Comparison of ENCODE assay signal across 8 cellular contexts in genomic region chr10:75408911-75409885, GRCh38. TPM values are rescaled to one million over a fixed set of nuclear protein-coding genes. Genes with fewer than 3 reads are reported as not detected.
DNase-seq lines count a peak whose midpoint lies in the region; ATAC-seq and TF ChIP-seq lines count a peak whose summit lies in the region.

No MANE protein-coding gene starts in this region.

- H3K27ac Mint-ChIP-seq in T-cell (no peak overlapping the region), mesothelial cell of epicardium (peak overlapping the region; percentile 83), type B pancreatic cell (peak overlapping the region; percentile 76)

- ATAC-seq in T-cell (replicated peaks in 1 of 4) (peak; percentile 67 to 85 (median 70)), HG02840 (IDR thresholded peaks at IDR 0.05; ENCODE audit: low FRiP score, unreplicated experiment) (no peak)

- peaks cover 53 to 65% of the 10 kb centered on the region in 2 donors for H3K27me3 Mint-ChIP-seq in T-cell
- H3K27me3 Mint-ChIP-seq in mesothelial cell of epicardium (ENCODE audit: low read depth) = peaks cover 40% of the 10 kb centered on the region
- peaks cover 34% of the 10 kb centered on the region for H3K27me3 Mint-ChIP-seq in type B pancreatic cell

- H3K36me3 Mint-ChIP-seq in T-cell (no peaks in the 10 kb centered on the region), mesothelial cell of epicardium (no peaks in the 10 kb centered on the region), type B pancreatic cell (no peaks in the 10 kb centered on the region)

- no peak; the same call in 1 of the 2 replicates for TF ChIP-seq RAD21 in Ishikawa (IDR thresholded peaks at IDR 0.05; ENCODE audit: low read depth)

- POLR2A ChIA-PET in T-cell (lab: Charles Lee) = no interaction called here

- H3K4me1 Mint-ChIP-seq in T-cell = peaks cover 19 to 29% (median 25%) of the 10 kb centered on the region in 3 donors
- peaks cover 36% of the 10 kb centered on the region for H3K4me1 Mint-ChIP-seq in mesothelial cell of epicardium
- H3K4me1 Mint-ChIP-seq in type B pancreatic cell (ENCODE audit: unreplicated experiment) = peaks cover 31% of the 10 kb centered on the region

- H3K9me3 Mint-ChIP-seq in T-cell = no peaks in the 10 kb centered on the region
- no peaks in the 10 kb centered on the region for H3K9me3 Mint-ChIP-seq in mesothelial cell of epicardium
- no peaks in the 10 kb centered on the region for H3K9me3 Mint-ChIP-seq in type B pancreatic cell

- H3K4me3 ChIP-seq in epithelial cell of esophagus (ENCODE audit: low read length) = peak overlapping the region; percentile 78

- TF ChIP-seq EP300 in Ishikawa (IDR thresholded peaks at IDR 0.05; ENCODE audit: borderline replicate concordance) = no peak

- CTCF ChIA-PET in T-cell (lab: Charles Lee) = no interaction called here

- H3K4me3 Mint-ChIP-seq in T-cell (peak overlapping the region; percentile 69 to 80 (median 77)), mesothelial cell of epicardium (peak overlapping the region; percentile 78), type B pancreatic cell (peak overlapping the region; percentile 87)

- peak; percentile 36 for TF ChIP-seq CTCF in epithelial cell of esophagus (IDR thresholded peaks at IDR 0.05; ENCODE audit: insufficient read depth, low read depth, low read length, missing control alignments)
- TF ChIP-seq CTCF in mesothelial cell of epicardium (IDR thresholded peaks at IDR 0.05; ENCODE audit: unreplicated experiment) = no peak
- no peak for TF ChIP-seq CTCF in type B pancreatic cell (conservative IDR thresholded peaks at IDR 0.05)

- DNase-seq in stimulated activated CD4-positive, alpha-beta T cell treated with anti-CD3 and anti-CD28 coated beads, Interleukin-2, amount 100 ng/mL, for 24 hours = peak; percentile 40 to 57
- no peak for DNase-seq in stimulated activated CD4-positive, alpha-beta T cell treated with anti-CD3 and anti-CD28 coated beads, Interleukin-4, amount 100 ng/mL, for 24 hours
- peak in 11 of 34 experiments; percentile 11 to 32 (median 24) for DNase-seq in T-cell
- peak; percentile 83 for DNase-seq in epithelial cell of esophagus (ENCODE audit: low read depth)
- DNase-seq in mesothelial cell of epicardium (ENCODE audit: low spot score in 2 of 2, unreplicated experiment in 2 of 2) = peak; percentile 45 to 69
- peak; percentile 82 for DNase-seq in type B pancreatic cell (ENCODE audit: extremely low spot score, unreplicated experiment)

TF ChIP-seq in Ishikawa, 13 proteins besides CTCF, POLR2A, EP300 and RAD21:
- TF ChIP-seq ZBTB7A (IDR thresholded peaks at IDR 0.05; ENCODE audit: low read depth) (peak; percentile 46), TCF12 (IDR thresholded peaks at IDR 0.05; ENCODE audit: low read depth) (0 out of 2 replicates have a peak, but pooled peaks have one; percentile 54), TEAD4 (IDR thresholded peaks at IDR 0.05) (no peak), REST (IDR thresholded peaks at IDR 0.05; ENCODE audit: low read depth) (no peak), YY1 (IDR thresholded peaks at IDR 0.05; ENCODE audit: low read depth) (no peak), CREB1 (IDR thresholded peaks at IDR 0.05; ENCODE audit: low read depth) (no peak), TAF1 (IDR thresholded peaks at IDR 0.05; ENCODE audit: low read depth) (peak; percentile 87), USF1 (IDR thresholded peaks at IDR 0.05) (peak; percentile 62), MAX (IDR thresholded peaks at IDR 0.05) (peak; percentile 95), NFIC (IDR thresholded peaks at IDR 0.05) (no peak), EGR1 (IDR thresholded peaks at IDR 0.05) (no peak; the same call in 1 of the 2 replicates), CEBPB (IDR thresholded peaks at IDR 0.05) (no peak), FOXM1 (IDR thresholded peaks at IDR 0.05; ENCODE audit: borderline replicate concordance, low read depth) (no peak)
TF ChIP-seq in Ishikawa: peak in this region for 5.

RNA-seq across cellular contexts. Expression of gene ZNF503, which starts 7.6 kb away (rescaled TPM):
- total RNA-seq in T-cell (under 1 TPM in 4 of 5 donors, not detected in 1; 0.16 to 0.38 (median 0.30) TPM), mesothelial cell of epicardium (58.0 to 59.9 TPM (median 58.3 TPM) in 3 replicates), type B pancreatic cell (ENCODE audit: low replicate concordance) (86.7 and 88.4 TPM in 2 replicates)

RNA-seq across cellular contexts. Expression of gene LRMDA, which starts 22.2 kb away (rescaled TPM):
- total RNA-seq in T-cell (1 to 10 TPM in 1 of 5 donors, under 1 TPM in 1, not detected in 3; 0.30 to 1.2 TPM), mesothelial cell of epicardium (2.0 to 3.3 TPM (median 2.7 TPM) in 3 replicates), type B pancreatic cell (ENCODE audit: low replicate concordance) (0.62 and 2.0 TPM in 2 replicates)

Comparison
In these comparisons a context has a peak if more than half of its experiments do, and no peak if none do; other contexts are left out.
1. H3K27ac Mint-ChIP-seq: peak in mesothelial cell of epicardium (single experiment) and type B pancreatic cell (single experiment); none in T-cell (0 of 2).
2. RNA of gene ZNF503, which starts 7.6 kb away (total RNA-seq): 86.7 to 88.4 TPM in type B pancreatic cell and 58.0 to 59.9 TPM in mesothelial cell of epicardium; 0.16 to 0.38 TPM in T-cell; every median in the first group is over 10 times any median in the second.
3. Peak in every context shown above with its lines, with median percentiles within 50 percentile points of each other: H3K4me3 Mint-ChIP-seq.